ENCODE assay signal across 13 cellular contexts in the genomic region with DNA sequence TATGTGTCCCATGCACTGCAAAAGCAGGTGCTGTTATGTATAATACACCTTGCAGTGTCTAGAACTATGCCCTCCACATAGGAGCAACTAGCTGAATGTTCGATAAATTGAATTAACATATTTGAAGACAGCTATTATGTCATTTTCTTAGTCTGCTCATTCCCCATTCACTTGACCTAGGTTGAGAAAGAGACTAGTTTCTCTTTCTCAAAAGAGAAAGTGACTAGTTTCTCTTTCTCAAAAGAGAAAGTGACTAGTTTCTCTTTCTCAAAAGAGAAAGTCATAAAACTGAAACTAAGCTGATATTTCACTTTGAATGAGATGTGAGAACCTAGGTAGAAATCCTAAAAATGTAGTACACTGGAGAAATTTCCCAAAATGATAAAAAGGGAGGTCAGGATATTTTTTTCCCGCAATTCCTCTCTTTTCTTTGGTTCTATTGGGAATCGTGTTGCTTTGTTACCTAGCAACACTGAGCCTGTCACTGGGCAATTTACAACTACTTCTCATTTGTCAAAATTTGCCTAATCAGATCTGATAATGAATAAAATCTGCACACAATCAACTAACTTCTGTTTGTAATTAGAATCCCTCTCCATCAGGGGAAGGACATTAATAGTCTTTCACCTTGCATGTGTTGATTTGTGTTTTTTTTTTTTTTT.
DNase-seq lines count a peak whose midpoint lies in the region; ATAC-seq and TF ChIP-seq lines count a peak whose summit lies in the region.
"Had no signal": no experiment of that assay in that cellular context is flagged by ENCODE, and none has a peak within 500 bp of the region (broad histone marks: within the 10 kb centered on the region; RNA-seq: fewer than 3 reads in every experiment).

No MANE protein-coding gene starts in this region.

- H3K27ac Mint-ChIP-seq in activated T-cell treated with anti-CD3 and anti-CD28 coated beads, Interleukin-2, amount 50 U/mL, for 72 hours = peak overlapping the region; percentile 54

- H3K4me1 Mint-ChIP-seq in activated T-cell treated with anti-CD3 and anti-CD28 coated beads, Interleukin-2, amount 50 U/mL, for 72 hours (ENCODE audit: low read depth) = peaks cover 11% of the 10 kb centered on the region
- H3K4me1 Mint-ChIP-seq: neural crest cell had no signal

- intact Hi-C loops in testis (cut with DNase I; ENCODE audit: low total_unique reads) = no loop called here

- no peaks in the 10 kb centered on the region for H3K9me3 ChIP-seq in osteoblast (ENCODE audit: low read depth, low read length)
- H3K9me3 ChIP-seq in testis = no peaks in the 10 kb centered on the region
- H3K9me3 ChIP-seq: vagina had no signal

- H3K27me3 ChIP-seq in osteoblast (ENCODE audit: insufficient read depth, low read length) (no peaks in the 10 kb centered on the region), testis (no peaks in the 10 kb centered on the region)
- H3K27me3 ChIP-seq: vagina had no signal

- H3K4me3 Mint-ChIP-seq in activated T-cell treated with anti-CD3 and anti-CD28 coated beads, Interleukin-2, amount 50 U/mL, for 72 hours = peak overlapping the region in 1 of 2 donors; percentile 31
- H3K4me3 Mint-ChIP-seq: neural crest cell had no signal

- no peaks in the 10 kb centered on the region for H3K79me2 ChIP-seq in osteoblast (ENCODE audit: insufficient read depth, low read length)

- DNase-seq in activated T-cell treated with anti-CD3 and anti-CD28 coated beads, Interleukin-2, amount 50 U/mL, for 72 hours = no peak
- DNase-seq in activated T-cell treated with anti-CD3 and anti-CD28 coated beads for 4 hours (no peak), osteoblast (ENCODE audit: insufficient read length, low spot score, missing footprints) (no peak), NCI-H2171 (lab: John Stamatoyannopoulos, UW) (no peak), testis (no peak), ACHN (no peak)
- DNase-seq: activated CD4-positive, alpha-beta T cell treated with anti-CD3 and anti-CD28 coated beads, Interleukin-2, amount 50 U/mL, for 1 hour; central memory CD4-positive, alpha-beta T cell; Karpas-422 had no signal

- H4K20me1 ChIP-seq in osteoblast (ENCODE audit: insufficient read depth, low read length) = no peaks in the 10 kb centered on the region

- peaks cover 4% of the 10 kb centered on the region in 2 donors for H3K36me3 Mint-ChIP-seq in activated T-cell treated with anti-CD3 and anti-CD28 coated beads, Interleukin-2, amount 50 U/mL, for 72 hours (ENCODE audit: insufficient read depth in 2 of 2)

- H3K36me3 ChIP-seq in osteoblast (ENCODE audit: insufficient read depth, low read length) = no peaks in the 10 kb centered on the region
- peaks cover 2% of the 10 kb centered on the region for H3K36me3 ChIP-seq in testis (ENCODE audit: low read depth, missing control alignments)
- H3K36me3 ChIP-seq: vagina had no signal

- H3K27me3 Mint-ChIP-seq in activated T-cell treated with anti-CD3 and anti-CD28 coated beads, Interleukin-2, amount 50 U/mL, for 72 hours (ENCODE audit: low read depth) = peaks cover 2% of the 10 kb centered on the region

- in situ Hi-C loops in ACHN (cut with HindIII; ENCODE audit: low pct_ligation_motif_present, low pct_unique_long_range_greater_than_20kb, low sequenced_read_pairs) = no loop called here

- H2AFZ ChIP-seq in osteoblast (ENCODE audit: low read length) = no peak overlapping the region

- H3K4me2 ChIP-seq in osteoblast (ENCODE audit: insufficient read depth, low read length) = peak overlapping the region; percentile 39

- peaks cover 4 to 7% of the 10 kb centered on the region in 2 donors for H3K9me3 Mint-ChIP-seq in activated T-cell treated with anti-CD3 and anti-CD28 coated beads, Interleukin-2, amount 50 U/mL, for 72 hours
- H3K9me3 Mint-ChIP-seq: neural crest cell had no signal

- ATAC-seq in activated T-cell treated with anti-CD3 and anti-CD28 coated beads, Interleukin-2, amount 50 U/mL, for 72 hours (replicated peaks in 1 of 2) = peak; percentile 25 to 73
- ATAC-seq in GM21737 (IDR thresholded peaks at IDR 0.05; ENCODE audit: unreplicated experiment) = peak; percentile 85
- peak; percentile 90 for ATAC-seq in HG03354 (IDR thresholded peaks at IDR 0.05; ENCODE audit: poor library complexity, severe bottlenecking, unreplicated experiment)

- no peak for TF ChIP-seq CTCF in osteoblast (IDR thresholded peaks at IDR 0.05; ENCODE audit: extremely low read depth, low read depth, low read length)
- no peak for TF ChIP-seq CTCF in testis (IDR thresholded peaks at IDR 0.05)

- WGBS in testis, 2 donors = 71 to 78% methylated on average over 3 of the region's 3 CpGs

- no peak for TF ChIP-seq POLR2A in testis (IDR thresholded peaks at IDR 0.05)

- H3K4me3 ChIP-seq in osteoblast (ENCODE audit: insufficient read depth, low read length) (peak overlapping the region; percentile 30), testis (no peak overlapping the region)
- H3K4me3 ChIP-seq: vagina had no signal

- no peak overlapping the region for H3K27ac ChIP-seq in osteoblast (ENCODE audit: low read depth, low read length)
- H3K27ac ChIP-seq in testis = no peak overlapping the region
- H3K27ac ChIP-seq: vagina had no signal

- H3K4me1 ChIP-seq in osteoblast (ENCODE audit: insufficient read depth, low read length) (no peaks in the 10 kb centered on the region), testis (no peaks in the 10 kb centered on the region)
- H3K4me1 ChIP-seq: vagina had no signal
